ENCODE assay signal across 8 cellular contexts in the genomic region with DNA sequence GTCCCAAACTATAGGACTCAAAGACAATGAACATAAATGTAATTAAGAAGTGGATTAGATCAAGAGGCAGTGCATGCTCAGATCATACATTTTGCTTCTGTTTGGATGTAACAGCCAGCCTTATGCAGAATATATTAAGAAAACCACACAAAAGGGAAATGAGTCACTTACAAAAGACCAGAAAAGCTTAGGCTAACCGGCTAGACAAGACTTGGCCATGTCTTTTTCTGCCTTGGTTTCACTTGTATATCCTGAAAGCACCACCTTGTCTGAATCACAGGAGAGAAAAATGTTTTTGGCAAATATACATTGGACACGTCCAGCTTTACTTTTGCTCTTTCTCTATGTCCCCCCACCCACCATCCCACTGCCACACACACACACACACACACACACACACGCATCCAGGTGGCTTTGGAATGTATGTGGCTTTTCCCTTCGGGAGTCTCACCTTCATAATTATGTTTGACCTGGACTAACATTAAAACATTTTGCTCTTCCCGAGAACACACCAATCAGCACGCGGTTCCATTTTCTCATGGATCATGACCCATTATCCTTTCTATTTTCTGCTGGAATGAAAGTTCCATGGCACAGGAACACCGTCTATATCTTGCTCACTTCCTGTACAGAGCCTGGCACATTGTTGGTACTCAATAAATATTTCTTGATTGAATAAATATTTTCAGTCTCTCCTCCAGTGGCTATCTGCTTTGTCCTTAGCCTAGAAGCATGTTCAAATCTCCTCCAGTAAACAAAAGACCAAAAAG.
DNase-seq lines count a peak whose midpoint lies in the region; ATAC-seq, FAIRE-seq and TF ChIP-seq lines count a peak whose summit lies in the region.

No MANE protein-coding gene starts in this region.

- no peaks in the 10 kb centered on the region for H3K27me3 ChIP-seq in bronchial epithelial cell (ENCODE audit: control insufficient read depth, insufficient read depth, low read length)
- no peaks in the 10 kb centered on the region for H3K27me3 ChIP-seq in left lung

- no peaks in the 10 kb centered on the region for H3K4me1 ChIP-seq in left lung

- H3K9me3 Mint-ChIP-seq in activated naive CD4-positive, alpha-beta T cell treated with anti-CD3 and anti-CD28 coated beads, Interleukin-2, amount 50 U/mL, for 24 hours: no peaks in the 10 kb centered on the region

- no peak for FAIRE-seq in bronchial epithelial cell (lab: Jason Lieb, UNC)

- peak overlapping the region; percentile 20 for H3K4me3 Mint-ChIP-seq in activated naive CD4-positive, alpha-beta T cell treated with anti-CD3 and anti-CD28 coated beads, Interleukin-2, amount 50 U/mL, for 24 hours

- no peaks in the 10 kb centered on the region for H3K9me3 ChIP-seq in left lung

- DNase-seq in activated naive CD4-positive, alpha-beta T cell treated with anti-CD3 and anti-CD28 coated beads, Interleukin-2, amount 50 U/mL, for 16 hours: no peak
- peak; percentile 57 for DNase-seq in LHCN-M2 (ENCODE audit: low read depth)
- DNase-seq in bronchial epithelial cell (ENCODE audit: low read depth): peak; percentile 96
- no peak for DNase-seq in left lobe of liver (ENCODE audit: low spot score)
- no peak for DNase-seq in stimulated activated CD4-positive, alpha-beta T cell treated with anti-CD3 and anti-CD28 coated beads, Interleukin-4, amount 100 ng/mL, for 24 hours
- no peak for DNase-seq in left lung

- intact Hi-C loops in left lung (cut with DNase I): no loop called here

- peak overlapping the region; percentile 16 for H3K4me3 ChIP-seq in bronchial epithelial cell (ENCODE audit: low read depth, low read length)
- H3K4me3 ChIP-seq in left lung: no peak overlapping the region

- peaks cover 49% of the 10 kb centered on the region for H3K4me1 Mint-ChIP-seq in activated naive CD4-positive, alpha-beta T cell treated with anti-CD3 and anti-CD28 coated beads, Interleukin-2, amount 50 U/mL, for 24 hours

- H3K27me3 Mint-ChIP-seq in activated naive CD4-positive, alpha-beta T cell treated with anti-CD3 and anti-CD28 coated beads, Interleukin-2, amount 50 U/mL, for 24 hours: no peaks in the 10 kb centered on the region

- ATAC-seq in HG02588 (IDR thresholded peaks at IDR 0.05; ENCODE audit: unreplicated experiment) (no peak), left lobe of liver (no peak), left lung (no peak)

- H3K27ac ChIP-seq in left lung: no peak overlapping the region

- H3K36me3 Mint-ChIP-seq in activated naive CD4-positive, alpha-beta T cell treated with anti-CD3 and anti-CD28 coated beads, Interleukin-2, amount 50 U/mL, for 24 hours: no peaks in the 10 kb centered on the region

- H3K27ac Mint-ChIP-seq in activated naive CD4-positive, alpha-beta T cell treated with anti-CD3 and anti-CD28 coated beads, Interleukin-2, amount 50 U/mL, for 24 hours: peak overlapping the region; percentile 3

- no peaks in the 10 kb centered on the region for H3K36me3 ChIP-seq in bronchial epithelial cell (ENCODE audit: control insufficient read depth, insufficient read depth, low read length)
- H3K36me3 ChIP-seq in left lung: no peaks in the 10 kb centered on the region

- TF ChIP-seq CTCF in bronchial epithelial cell (IDR thresholded peaks at IDR 0.05; ENCODE audit: insufficient read depth, low read length, severe bottlenecking) (no peak), left lung (IDR thresholded peaks at IDR 0.05) (no peak)

Comparison
In these comparisons a context has a peak if more than half of its experiments do, and no peak if none do; other contexts are left out.
1. DNase-seq: peak in LHCN-M2 (single experiment) and bronchial epithelial cell (single experiment); none in activated naive CD4-positive, alpha-beta T cell treated with anti-CD3 and anti-CD28 coated beads, Interleukin-2, amount 50 U/mL, for 16 hours (single experiment), left lobe of liver (single experiment), stimulated activated CD4-positive, alpha-beta T cell treated with anti-CD3 and anti-CD28 coated beads, Interleukin-4, amount 100 ng/mL, for 24 hours (single experiment) and left lung (0 of 2).